In the genomic region with DNA sequence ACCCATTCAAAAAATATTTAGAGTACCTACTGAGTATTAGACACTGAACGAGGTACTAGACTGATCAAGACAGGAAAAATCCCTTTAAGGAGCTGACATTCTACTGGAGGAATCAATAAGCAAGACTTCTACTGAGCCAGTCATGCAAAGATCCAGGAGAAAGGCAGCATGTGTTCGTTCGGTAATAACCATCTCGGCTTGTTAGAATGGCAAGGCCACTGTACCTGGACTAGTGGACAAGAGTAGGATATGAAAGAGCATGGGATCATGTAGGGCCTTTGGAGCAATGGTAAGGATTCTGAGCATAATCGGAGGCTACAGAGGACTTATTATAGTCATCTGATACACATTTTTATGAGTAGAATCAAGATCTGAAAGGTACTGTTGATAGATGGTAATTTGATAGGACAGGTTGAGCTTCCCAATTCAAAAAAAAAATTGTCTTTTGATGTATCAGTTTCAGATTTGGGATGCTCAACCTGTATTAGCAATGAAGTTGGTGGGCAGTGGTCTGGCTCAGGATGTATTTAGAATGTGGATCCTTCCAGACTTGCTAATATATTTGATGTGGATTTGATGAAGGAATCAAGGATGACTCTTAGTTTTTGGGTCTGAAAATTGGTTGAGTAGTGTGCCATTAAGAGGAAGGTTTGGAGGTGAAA, we compare ENCODE assay signal across 9 cellular contexts. TPM values are rescaled to one million over a fixed set of nuclear protein-coding genes. Genes with fewer than 3 reads are reported as not detected.
A peak's percentile ranks its signal among the peaks of the same experiment; 100 is the strongest.
DNase-seq lines count a peak whose midpoint lies in the region; ATAC-seq and TF ChIP-seq lines count a peak whose summit lies in the region.
"Had no signal": no experiment of that assay in that cellular context is flagged by ENCODE, and none has a peak within 500 bp of the region (broad histone marks: within the 10 kb centered on the region; RNA-seq: fewer than 3 reads in every experiment).

No MANE protein-coding gene starts in this region.

- no peak for TF ChIP-seq RAD21 in IMR-90 (IDR thresholded peaks at IDR 0.05; ENCODE audit: low read length)

- peaks cover 82% of the 10 kb centered on the region for H3K36me3 Mint-ChIP-seq in Caco-2 (ENCODE audit: insufficient read depth, unreplicated experiment)
- H3K36me3 Mint-ChIP-seq in activated naive CD8-positive, alpha-beta T cell treated with anti-CD3 and anti-CD28 coated beads, Interleukin-2, amount 10 ng/mL, durations not matched to agents 7 days and 5 days: peaks cover 32% of the 10 kb centered on the region
- peaks cover 22% of the 10 kb centered on the region for H3K36me3 Mint-ChIP-seq in natural killer cell treated with Interleukin-12 subunit alpha and Interleukin-12 subunit beta and Interleukin-15 and Interleukin-18, amount 100 ng/mL, for 72 hours

- WGBS in IMR-90 (ENCODE audit: extremely low coverage in 2 of 2, insufficient read length in 1 of 2), 2 experiments: 92% methylated on average over 4 of the region's 5 CpGs; no CpG with 5 or more reads in 1 of the 2 experiments

- peak overlapping the region; percentile 11; the same call in 1 of the 2 replicates for H2AK5ac ChIP-seq in IMR-90 (ENCODE audit: low read depth, low read length)

- peak overlapping the region; percentile 79 for H3K4me2 ChIP-seq in IMR-90 (ENCODE audit: low read depth, low read length)

- no peak overlapping the region for H3K9ac ChIP-seq in IMR-90 (ENCODE audit: low read depth, low read length)

- H3K79me1 ChIP-seq in IMR-90 (ENCODE audit: low read depth in 1 of 2, low read length in 2 of 2): peaks cover 11 to 28% of the 10 kb centered on the region in 2 experiments; a peak in 3 of 4 replicates

- no peaks in the 10 kb centered on the region for H3K27me3 Mint-ChIP-seq in Caco-2 (ENCODE audit: insufficient read depth, unreplicated experiment)
- H3K27me3 Mint-ChIP-seq in activated naive CD8-positive, alpha-beta T cell treated with anti-CD3 and anti-CD28 coated beads, Interleukin-2, amount 10 ng/mL, durations not matched to agents 7 days and 5 days: no peaks in the 10 kb centered on the region
- no peaks in the 10 kb centered on the region for H3K27me3 Mint-ChIP-seq in natural killer cell treated with Interleukin-12 subunit alpha and Interleukin-12 subunit beta and Interleukin-15 and Interleukin-18, amount 100 ng/mL, for 72 hours

- H4K5ac ChIP-seq in IMR-90 (ENCODE audit: low read depth, low read length): no peak overlapping the region

- intact Hi-C loops in Caco-2 (cut with micrococcal nuclease; ENCODE audit: unreplicated experiment): loop anchor here (10.0 kb wide), 1 partner anchor 383 kb away; the partner anchor contains the start of gene ADSS2
- intact Hi-C loops in IMR-90 (cut with micrococcal nuclease): loop anchor here (2.0 kb wide), 1 partner anchor 205 kb away; no protein-coding TSS in a partner anchor

- peaks cover 45% of the 10 kb centered on the region for H3K4me1 ChIP-seq in Caco-2
- peaks cover 5% of the 10 kb centered on the region for H3K4me1 ChIP-seq in IMR-90 (ENCODE audit: control insufficient read depth, insufficient read depth, low read length)

- H3K4me3 ChIP-seq in Caco-2 (ENCODE audit: low read depth, low read length) (no peak overlapping the region), IMR-90 (ENCODE audit: insufficient read depth, low read depth, low read length) (no peak overlapping the region)

- ATAC-seq in IMR-90 (ENCODE audit: low read depth): no peak
- ATAC-seq in activated naive CD8-positive, alpha-beta T cell treated with anti-CD3 and anti-CD28 coated beads, Interleukin-2, amount 10 ng/mL, durations not matched to agents 7 days and 5 days (ENCODE audit: low read depth): no peak
- no peak for ATAC-seq in natural killer cell treated with Interleukin-12 subunit alpha and Interleukin-12 subunit beta and Interleukin-15 and Interleukin-18, amount 100 ng/mL, for 72 hours
- ATAC-seq in HG02970 (IDR thresholded peaks at IDR 0.05; ENCODE audit: low FRiP score, unreplicated experiment): no peak

- peaks cover 15% of the 10 kb centered on the region for H4K20me1 ChIP-seq in IMR-90 (ENCODE audit: insufficient read depth, low read length)

- dilution Hi-C loops in IMR-90 (cut with HindIII; ENCODE audit: low sequenced_read_pairs, unreplicated experiment): no loop called here

- TF ChIP-seq POLR2A in IMR-90 (IDR thresholded peaks at IDR 0.05; ENCODE audit: low read depth, low read length): no peak

- no peaks in the 10 kb centered on the region for H3K9me3 Mint-ChIP-seq in Caco-2 (ENCODE audit: unreplicated experiment)
- H3K9me3 Mint-ChIP-seq in activated naive CD8-positive, alpha-beta T cell treated with anti-CD3 and anti-CD28 coated beads, Interleukin-2, amount 10 ng/mL, durations not matched to agents 7 days and 5 days: no peaks in the 10 kb centered on the region
- H3K9me3 Mint-ChIP-seq in natural killer cell treated with Interleukin-12 subunit alpha and Interleukin-12 subunit beta and Interleukin-15 and Interleukin-18, amount 100 ng/mL, for 72 hours: no peaks in the 10 kb centered on the region

- no peak overlapping the region; the same call in 1 of the 2 replicates for H3K14ac ChIP-seq in IMR-90 (replicated peaks; ENCODE audit: low read depth, low read length)

- H3K9me1 ChIP-seq in IMR-90 (ENCODE audit: insufficient read depth, low read length): peaks cover 7% of the 10 kb centered on the region

- in situ Hi-C loops in IMR-90 (cut with MboI; ENCODE audit: low sequenced_read_pairs): loop anchor here (10.0 kb wide), 1 partner anchor 207 kb away; no protein-coding TSS in a partner anchor
- in situ Hi-C loops in ACHN (cut with HindIII; ENCODE audit: low pct_ligation_motif_present, low pct_unique_long_range_greater_than_20kb, low sequenced_read_pairs): no loop called here

- H3K27me3 ChIP-seq in Caco-2 (replicated peaks; ENCODE audit: control insufficient read depth, insufficient read depth, low read length): no peaks in the 10 kb centered on the region
- no peaks in the 10 kb centered on the region for H3K27me3 ChIP-seq in IMR-90 (ENCODE audit: control insufficient read depth, insufficient read depth, low read length)

- no peak overlapping the region for H2AFZ ChIP-seq in IMR-90 (replicated peaks; ENCODE audit: low read length, poor library complexity)

- H2BK15ac ChIP-seq in IMR-90 (ENCODE audit: low read depth, low read length): no peak overlapping the region

- POLR2A ChIA-PET in Caco-2 (lab: Charles Lee) (interaction anchor here (0.6 kb wide), 1 partner anchor 13 kb away, joined by 4 read pairs; no protein-coding TSS in a partner anchor), IMR-90 (lab: Charles Lee; ENCODE audit: unreplicated experiment) (no interaction called here)
- POLR2A ChIA-PET in activated naive CD8-positive, alpha-beta T cell treated with anti-CD3 and anti-CD28 coated beads, Interleukin-2, amount 10 ng/mL, durations not matched to agents 7 days and 5 days (lab: Charles Lee): interaction anchor here (0.7 to 16.7 kb wide), 2 partner anchors 10 to 20 kb away, joined by 3 to 391 read pairs; partner anchors contain the start of gene HNRNPU

- BruUV-seq in Caco-2 (replicated peaks; lab: Mats Ljungman, UMichigan) (no TSS peak), IMR-90 (replicated peaks; lab: Mats Ljungman, UMichigan) (no TSS peak)

- H3K36me3 ChIP-seq in Caco-2 (ENCODE audit: control insufficient read depth, insufficient read depth, low read length) (peaks cover 2% of the 10 kb centered on the region; the same call in 1 of the 2 replicates), IMR-90 (ENCODE audit: control insufficient read depth, insufficient read depth, low read length) (peaks cover 13% of the 10 kb centered on the region)

- H3K4ac ChIP-seq in IMR-90 (ENCODE audit: low read depth, low read length): 0 out of 2 replicates have a peak overlapping the region, but pooled peaks have one; percentile 19

- peaks cover 28% of the 10 kb centered on the region for H3K4me1 Mint-ChIP-seq in Caco-2 (ENCODE audit: low read depth, unreplicated experiment)
- peaks cover 45% of the 10 kb centered on the region for H3K4me1 Mint-ChIP-seq in activated naive CD8-positive, alpha-beta T cell treated with anti-CD3 and anti-CD28 coated beads, Interleukin-2, amount 10 ng/mL, durations not matched to agents 7 days and 5 days
- peaks cover 40 to 56% of the 10 kb centered on the region in 2 donors for H3K4me1 Mint-ChIP-seq in natural killer cell treated with Interleukin-12 subunit alpha and Interleukin-12 subunit beta and Interleukin-15 and Interleukin-18, amount 100 ng/mL, for 72 hours (ENCODE audit: low read depth in 2 of 2)

- no peak overlapping the region for H2BK20ac ChIP-seq in IMR-90 (ENCODE audit: low read depth, low read length)

- no peak overlapping the region for H3K27ac Mint-ChIP-seq in Caco-2 (ENCODE audit: unreplicated experiment)
- peak overlapping the region; percentile 58 for H3K27ac Mint-ChIP-seq in activated naive CD8-positive, alpha-beta T cell treated with anti-CD3 and anti-CD28 coated beads, Interleukin-2, amount 10 ng/mL, durations not matched to agents 7 days and 5 days
- H3K27ac Mint-ChIP-seq in natural killer cell treated with Interleukin-12 subunit alpha and Interleukin-12 subunit beta and Interleukin-15 and Interleukin-18, amount 100 ng/mL, for 72 hours: peak overlapping the region; percentile 88 to 99

- H2BK5ac ChIP-seq in IMR-90 (ENCODE audit: low read depth, low read length, poor library complexity, severe bottlenecking): no peak overlapping the region

- H3K23ac ChIP-seq in IMR-90 (ENCODE audit: low read depth, low read length): peak overlapping the region; percentile 74; the same call in 1 of the 2 replicates

- no peak for DNase-seq in Caco-2
- no peak for DNase-seq in IMR-90
- DNase-seq in activated naive CD8-positive, alpha-beta T cell treated with anti-CD3 and anti-CD28 coated beads, Interleukin-2, amount 10 ng/mL, durations not matched to agents 7 days and 5 days: no peak
- DNase-seq in natural killer cell treated with Interleukin-12 subunit alpha and Interleukin-12 subunit beta and Interleukin-15 and Interleukin-18, amount 100 ng/mL, for 72 hours (ENCODE audit: low spot score): no peak
- no peak for DNase-seq in COLO668 (lab: John Stamatoyannopoulos, UW; ENCODE audit: unreplicated experiment)
- no peak for DNase-seq in ACHN
- no peak for DNase-seq in NOMO-1 treated with DMSO at 0.1 percent for 48 hours (lab: John Stamatoyannopoulos, UW; ENCODE audit: unreplicated experiment)
- DNase-seq: SHP77 had no signal

- H3K4me3 Mint-ChIP-seq in Caco-2 (ENCODE audit: unreplicated experiment): peak overlapping the region; percentile 97
- H3K4me3 Mint-ChIP-seq in activated naive CD8-positive, alpha-beta T cell treated with anti-CD3 and anti-CD28 coated beads, Interleukin-2, amount 10 ng/mL, durations not matched to agents 7 days and 5 days: peak overlapping the region; percentile 94
- H3K4me3 Mint-ChIP-seq in natural killer cell treated with Interleukin-12 subunit alpha and Interleukin-12 subunit beta and Interleukin-15 and Interleukin-18, amount 100 ng/mL, for 72 hours: peak overlapping the region; percentile 12

- no peak overlapping the region for H2AK9ac ChIP-seq in IMR-90 (replicated peaks; ENCODE audit: low read depth, low read length, poor library complexity)

- CTCF ChIA-PET in Caco-2 (lab: Charles Lee) (no interaction called here), IMR-90 (lab: Yijun Ruan, JAX) (interaction anchor here (3.3 kb wide), 1 partner anchor 10 kb away, joined by 13 read pairs; no protein-coding TSS in a partner anchor)

- no peak overlapping the region for H4K8ac ChIP-seq in IMR-90 (ENCODE audit: low read depth in 2 of 2, low read length in 2 of 2)

- H4K91ac ChIP-seq in IMR-90 (ENCODE audit: insufficient read depth, low read depth, low read length): no peak overlapping the region

- no peak for TF ChIP-seq CTCF in Caco-2 (IDR thresholded peaks at IDR 0.05; ENCODE audit: insufficient read depth in 1 of 2, low read depth in 1 of 2, low read length in 1 of 2, severe bottlenecking in 1 of 2, unreplicated experiment in 1 of 2)
- no peak for TF ChIP-seq CTCF in IMR-90 (conservative IDR thresholded peaks at IDR 0.05; ENCODE audit: low read depth, low read length)

- peak overlapping the region; percentile 3; the same call in 1 of the 2 replicates for H3K27ac ChIP-seq in IMR-90 (ENCODE audit: insufficient read depth, low read length)

- no peak overlapping the region for H3K56ac ChIP-seq in IMR-90 (ENCODE audit: extremely low read depth, insufficient read depth, low read length)

- H2BK120ac ChIP-seq in IMR-90 (ENCODE audit: low read depth, low read length): no peak overlapping the region

- no peak overlapping the region for H3K18ac ChIP-seq in IMR-90 (ENCODE audit: low read depth, low read length)

- H3K9me3 ChIP-seq in Caco-2 (no peaks in the 10 kb centered on the region), IMR-90 (ENCODE audit: control insufficient read depth, insufficient read depth, low read length) (no peaks in the 10 kb centered on the region)

RNA-seq across cellular contexts. Expression of gene COX20, which starts 2.3 kb away (rescaled TPM):
- total RNA-seq in Caco-2 (2022) (68.0 and 79.3 TPM in 2 replicates), IMR-90 (2012; rRNA removed) (13.3 and 26.9 TPM in 2 replicates)
- polyA plus RNA-seq in IMR-90 (2012; rRNA removed): 27.0 and 27.5 TPM in 2 replicates
- polyA plus RNA-seq in IMR-90 (2012; cell fraction: cytosol; rRNA removed): 4.6 and 8.8 TPM in 2 replicates
- polyA plus RNA-seq in IMR-90 (2012; cell fraction: nucleus; rRNA removed; ENCODE audit: low replicate concordance): 1.7 and 15.7 TPM in 2 replicates
- total RNA-seq in activated naive CD8-positive, alpha-beta T cell treated with anti-CD3 and anti-CD28 coated beads, Interleukin-2, amount 10 ng/mL, durations not matched to agents 7 days and 5 days: 10 to 100 TPM; 25.1 to 25.9 TPM
- 10 to 100 TPM; 21.3 to 31.4 TPM for total RNA-seq in natural killer cell treated with Interleukin-12 subunit alpha and Interleukin-12 subunit beta and Interleukin-15 and Interleukin-18, amount 100 ng/mL, for 72 hours

RNA-seq across cellular contexts. Expression of gene HNRNPU, which starts 26.6 kb away (rescaled TPM):
- 478 and 482 TPM in 2 replicates for total RNA-seq in Caco-2 (2022)
- total RNA-seq in IMR-90 (2012; rRNA removed): 151 and 343 TPM in 2 replicates
- 144 and 169 TPM in 2 replicates for polyA plus RNA-seq in IMR-90 (2012; rRNA removed)
- 41.1 and 87.3 TPM in 2 replicates for polyA plus RNA-seq in IMR-90 (2012; cell fraction: cytosol; rRNA removed)
- 31.2 and 90.2 TPM in 2 replicates for polyA plus RNA-seq in IMR-90 (2012; cell fraction: nucleus; rRNA removed; ENCODE audit: low replicate concordance)
- 100 to 1,000 TPM; 388 to 398 TPM for total RNA-seq in activated naive CD8-positive, alpha-beta T cell treated with anti-CD3 and anti-CD28 coated beads, Interleukin-2, amount 10 ng/mL, durations not matched to agents 7 days and 5 days
- 100 to 1,000 TPM; 403 to 475 TPM for total RNA-seq in natural killer cell treated with Interleukin-12 subunit alpha and Interleukin-12 subunit beta and Interleukin-15 and Interleukin-18, amount 100 ng/mL, for 72 hours

Comparison
In these comparisons a context has a peak if more than half of its experiments do, and no peak if none do; other contexts are left out.
1. H3K4me3 Mint-ChIP-seq: peak in every context shown above with its lines; median percentile 97 in Caco-2; 94 in activated naive CD8-positive, alpha-beta T cell treated with anti-CD3 and anti-CD28 coated beads, Interleukin-2, amount 10 ng/mL, durations not matched to agents 7 days and 5 days; 12 in natural killer cell treated with Interleukin-12 subunit alpha and Interleukin-12 subunit beta and Interleukin-15 and Interleukin-18, amount 100 ng/mL, for 72 hours.